Comparison of ENCODE assay signal across 1 cellular context in genomic region chr22:19509923-19510322, GRCh38.
TF ChIP-seq lines count a peak whose summit lies in the region.

No MANE protein-coding gene starts in this region.

TF ChIP-seq in K562, 482 proteins besides CTCF, POLR2A, EP300 and RAD21:
- TF ChIP-seq POU5F1 (IDR thresholded peaks at IDR 0.05; ENCODE audit: borderline replicate concordance, low read depth, low read length, partially characterized antibody) (peak; percentile 37), USF1 (CRISPR knock-in tag; IDR thresholded peaks at IDR 0.05) (0 out of 2 replicates have a peak, but pooled peaks have one; percentile 7), ATF1 (CRISPR knock-in tag; IDR thresholded peaks at IDR 0.05) (0 out of 2 replicates have a peak, but pooled peaks have one; percentile 7), ATF1 (tag; IDR thresholded peaks at IDR 0.05) (no peak), FOXK1 (CRISPR knock-in tag; IDR thresholded peaks at IDR 0.05; ENCODE audit: borderline replicate concordance) (0 out of 2 replicates have a peak, but pooled peaks have one; percentile 51), TCF7L2 (IDR thresholded peaks at IDR 0.05; ENCODE audit: low read depth, low read length) (no peak)
